Comparison of ENCODE assay signal across 16 cellular contexts in the genomic region with DNA sequence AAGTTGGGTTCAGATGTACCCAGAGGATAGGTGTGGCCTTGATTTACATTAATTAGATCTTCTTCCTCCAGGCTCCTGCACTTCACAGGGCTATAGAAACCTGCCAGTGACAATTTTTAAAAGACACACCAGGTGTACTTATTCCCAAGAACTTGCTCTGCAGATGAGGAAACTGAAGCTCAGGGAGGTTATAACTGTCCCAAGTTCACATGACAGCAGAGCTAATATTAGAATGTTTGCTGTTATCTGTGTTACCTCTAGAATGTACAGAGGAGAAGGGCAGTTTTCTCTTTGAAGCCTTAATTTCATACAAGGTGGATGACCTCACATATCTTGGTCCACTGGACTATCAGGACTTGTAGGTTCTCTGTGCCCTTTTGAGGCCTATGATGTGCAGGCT.
"Had no signal": no experiment of that assay in that cellular context is flagged by ENCODE, and none has a peak within 500 bp of the region (broad histone marks: within the 10 kb centered on the region; RNA-seq: fewer than 3 reads in every experiment).

No MANE protein-coding gene starts in this region.

- H3K27ac Mint-ChIP-seq: activated CD8-positive, alpha-beta memory T cell treated with anti-CD3 and anti-CD28 coated beads, Interleukin-2, amount 10 ng/mL, durations not matched to agents 7 days and 5 days; activated naive CD4-positive, alpha-beta T cell treated with anti-CD3 and anti-CD28 coated beads, Interleukin-2, amount 50 U/mL, for 72 hours had no signal

- H3K36me3 ChIP-seq: heart right ventricle, ovary, tibial artery had no signal

- H3K9me3 Mint-ChIP-seq: activated naive CD4-positive, alpha-beta T cell treated with anti-CD3 and anti-CD28 coated beads, Interleukin-2, amount 50 U/mL, for 72 hours; activated T-cell treated with anti-CD3 and anti-CD28 coated beads, Interleukin-2, amount 50 U/mL, for 4 hours; neural crest cell had no signal

- H3K36me3 Mint-ChIP-seq: activated CD8-positive, alpha-beta memory T cell treated with anti-CD3 and anti-CD28 coated beads, Interleukin-2, amount 10 ng/mL, durations not matched to agents 7 days and 5 days; activated naive CD4-positive, alpha-beta T cell treated with anti-CD3 and anti-CD28 coated beads, Interleukin-2, amount 50 U/mL, for 72 hours had no signal

- H3K4me3 Mint-ChIP-seq: activated CD8-positive, alpha-beta memory T cell treated with anti-CD3 and anti-CD28 coated beads, Interleukin-2, amount 10 ng/mL, durations not matched to agents 7 days and 5 days; activated T-cell treated with anti-CD3 and anti-CD28 coated beads, Interleukin-2, amount 50 U/mL, for 4 hours; neural crest cell had no signal

- ATAC-seq: activated CD8-positive, alpha-beta memory T cell treated with anti-CD3 and anti-CD28 coated beads, Interleukin-2, amount 10 ng/mL, durations not matched to agents 7 days and 5 days; activated naive CD4-positive, alpha-beta T cell treated with anti-CD3 and anti-CD28 coated beads, Interleukin-2, amount 50 U/mL, for 72 hours; activated T-cell treated with anti-CD3 and anti-CD28 coated beads, Interleukin-2, amount 50 U/mL, for 4 hours; esophagus mucosa had no signal

- H3K27ac ChIP-seq: dorsolateral prefrontal cortex, heart right ventricle, ovary had no signal

- H3K4me1 Mint-ChIP-seq: activated CD8-positive, alpha-beta memory T cell treated with anti-CD3 and anti-CD28 coated beads, Interleukin-2, amount 10 ng/mL, durations not matched to agents 7 days and 5 days had no signal

- H3K4me3 ChIP-seq: dorsolateral prefrontal cortex, heart right ventricle, ovary, tibial artery had no signal

- H3K9me3 ChIP-seq: heart right ventricle, ovary, tibial artery had no signal

- H3K27me3 ChIP-seq: dorsolateral prefrontal cortex, heart right ventricle, ovary, tibial artery had no signal

- DNase-seq: activated CD4-positive, alpha-beta T cell treated with anti-CD3 and anti-CD28 coated beads for 1 hour; activated CD4-positive, alpha-beta T cell treated with anti-CD3 and anti-CD28 coated beads, Interleukin-2, amount 50 U/mL, for 48 hours; activated CD8-positive, alpha-beta memory T cell treated with anti-CD3 and anti-CD28 coated beads, Interleukin-2, amount 10 ng/mL, durations not matched to agents 7 days and 5 days; activated effector memory CD4-positive, alpha-beta T cell treated with anti-CD3 and anti-CD28 coated beads, Interleukin-2, amount 50 U/mL, for 16 hours; activated T-cell treated with anti-CD3 and anti-CD28 coated beads, Interleukin-2, amount 50 U/mL, for 4 hours; amniotic stem cell; foreskin fibroblast; heart right ventricle; mesendoderm; ovary; small intestine; tibial artery had no signal
